In genomic region chr7:43096875-43097274, GRCh38 we compare ENCODE assay signal across 30 cellular contexts. TPM values are rescaled to one million over a fixed set of nuclear protein-coding genes. Genes with fewer than 3 reads are reported as not detected.
"Had no signal": no experiment of that assay in that cellular context is flagged by ENCODE, and none has a peak within 500 bp of the region (broad histone marks: within the 10 kb centered on the region; RNA-seq: fewer than 3 reads in every experiment).

No MANE protein-coding gene starts in this region.

- H3K27ac ChIP-seq: left lung, lower lobe of right lung, pancreas, prostate gland, skin epidermis, suprapubic skin, tibial nerve, vagina had no signal

- H3K4me1 ChIP-seq: left lung, lower lobe of right lung, pancreas, prostate gland, suprapubic skin, tibial nerve, vagina had no signal

- H3K4me1 Mint-ChIP-seq: immature natural killer cell; naive thymus-derived CD8-positive, alpha-beta T cell; nephron; neural crest cell had no signal

- H3K27me3 ChIP-seq: left lung, pancreas, suprapubic skin, tibial nerve, vagina had no signal

- H3K36me3 Mint-ChIP-seq: immature natural killer cell; naive thymus-derived CD8-positive, alpha-beta T cell; type B pancreatic cell had no signal

- DNase-seq: immature natural killer cell; kidney; left colon; left lung; lower lobe of right lung; mammary epithelial cell; mesenchymal stem cell; naive thymus-derived CD8-positive, alpha-beta T cell; nucleus accumbens; pancreas; posterior cingulate gyrus; retina; right cardiac atrium; stimulated activated CD4-positive, alpha-beta T cell treated with anti-CD3 and anti-CD28 coated beads, Interleukin-12 subunit alpha, Interleukin-12 subunit beta, amount 100 ng/mL, for 4 hours; stimulated activated CD4-positive, alpha-beta T cell treated with anti-CD3 and anti-CD28 coated beads, Interleukin-15, amount 100 ng/mL, for 24 hours; stimulated activated CD4-positive, alpha-beta T cell treated with anti-CD3 and anti-CD28 coated beads, Interleukin-2, amount 100 ng/mL, for 24 hours; stimulated activated CD4-positive, alpha-beta T cell treated with anti-CD3 and anti-CD28 coated beads, Interleukin-4, amount 100 ng/mL, for 1 hour; stimulated activated naive CD4-positive, alpha-beta T cell had no signal

- H3K27ac Mint-ChIP-seq: immature natural killer cell; naive thymus-derived CD8-positive, alpha-beta T cell; nephron; stimulated activated naive CD8-positive, alpha-beta T cell treated with anti-CD3 and anti-CD28 coated beads, Interleukin-15, Interleukin-2, amounts not matched to agents 100 ng/mL and 50 ng/mL, for 24 hours; type B pancreatic cell had no signal

- H3K4me3 ChIP-seq: left lung, lower lobe of right lung, pancreas, prostate gland, skin epidermis, suprapubic skin, tibial nerve, vagina had no signal

- H3K4me3 Mint-ChIP-seq: immature natural killer cell; naive thymus-derived CD8-positive, alpha-beta T cell; nephron; neural crest cell; stimulated activated naive CD8-positive, alpha-beta T cell treated with anti-CD3 and anti-CD28 coated beads, Interleukin-15, Interleukin-2, amounts not matched to agents 100 ng/mL and 50 ng/mL, for 24 hours; type B pancreatic cell had no signal

- H3K9me3 Mint-ChIP-seq: nephron had no signal

- FAIRE-seq: islet of Langerhans, kidney, pancreas had no signal

- ATAC-seq: left colon; left lung; lower lobe of right lung; naive thymus-derived CD8-positive, alpha-beta T cell; pancreas; right cardiac atrium; sciatic nerve had no signal

RNA-seq across cellular contexts. Expression of gene HECW1, which starts 15.6 kb away (rescaled TPM):
- total RNA-seq: mammary epithelial cell; naive thymus-derived CD8-positive, alpha-beta T cell; right cardiac atrium had no signal
- polyA plus RNA-seq: immature natural killer cell; liver; mammary epithelial cell; naive thymus-derived CD8-positive, alpha-beta T cell had no signal
